Comparison of ENCODE assay signal across 1 cellular context in the genomic region with DNA sequence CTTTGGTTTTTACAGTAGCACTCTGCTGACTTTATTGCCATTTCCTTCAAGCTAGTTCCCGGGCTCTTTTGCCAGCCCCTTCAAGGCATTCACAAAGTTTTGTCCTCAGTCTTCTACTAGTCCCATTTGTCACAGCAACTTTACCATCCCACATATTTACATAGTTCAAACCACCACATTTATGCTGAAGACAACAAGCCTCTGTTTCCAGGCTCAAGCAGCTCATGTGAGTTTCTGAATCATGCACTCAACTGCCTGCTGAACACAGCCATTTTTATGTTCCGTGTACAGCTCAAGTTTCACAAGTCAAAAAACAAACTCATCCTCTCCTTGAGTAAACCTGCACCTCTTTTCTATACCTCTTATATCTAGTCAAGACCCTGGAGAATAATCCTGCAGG.
TF ChIP-seq lines count a peak whose summit lies in the region.

No MANE protein-coding gene starts in this region.

TF ChIP-seq in HepG2, 621 proteins besides CTCF, POLR2A, EP300 and RAD21:
- TF ChIP-seq RAD51 (IDR thresholded peaks at IDR 0.05; ENCODE audit: borderline replicate concordance) (no peak), ATM (IDR thresholded peaks at IDR 0.05; ENCODE audit: borderline replicate concordance) (no peak), KDM5A (IDR thresholded peaks at IDR 0.05; ENCODE audit: borderline replicate concordance, low read length) (no peak), ATF7-NPFF (CRISPR knock-in tag; IDR thresholded peaks at IDR 0.05; ENCODE audit: low read depth) (no peak), ZMAT3 (CRISPR knock-in tag; conservative IDR thresholded peaks at IDR 0.05) (no peak), ZNF20 (CRISPR knock-in tag; IDR thresholded peaks at IDR 0.05) (no peak)
- TF ChIP-seq, protein P1, sequence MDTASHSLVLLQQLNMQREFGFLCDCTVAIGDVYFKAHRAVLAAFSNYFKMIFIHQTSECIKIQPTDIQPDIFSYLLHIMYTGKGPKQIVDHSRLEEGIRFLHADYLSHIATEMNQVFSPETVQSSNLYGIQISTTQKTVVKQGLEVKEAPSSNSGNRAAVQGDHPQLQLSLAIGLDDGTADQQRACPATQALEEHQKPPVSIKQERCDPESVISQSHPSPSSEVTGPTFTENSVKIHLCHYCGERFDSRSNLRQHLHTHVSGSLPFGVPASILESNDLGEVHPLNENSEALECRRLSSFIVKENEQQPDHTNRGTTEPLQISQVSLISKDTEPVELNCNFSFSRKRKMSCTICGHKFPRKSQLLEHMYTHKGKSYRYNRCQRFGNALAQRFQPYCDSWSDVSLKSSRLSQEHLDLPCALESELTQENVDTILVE (CRISPR knock-in tag; IDR thresholded peaks at IDR 0.05): no peak
- TF ChIP-seq, protein P2, sequence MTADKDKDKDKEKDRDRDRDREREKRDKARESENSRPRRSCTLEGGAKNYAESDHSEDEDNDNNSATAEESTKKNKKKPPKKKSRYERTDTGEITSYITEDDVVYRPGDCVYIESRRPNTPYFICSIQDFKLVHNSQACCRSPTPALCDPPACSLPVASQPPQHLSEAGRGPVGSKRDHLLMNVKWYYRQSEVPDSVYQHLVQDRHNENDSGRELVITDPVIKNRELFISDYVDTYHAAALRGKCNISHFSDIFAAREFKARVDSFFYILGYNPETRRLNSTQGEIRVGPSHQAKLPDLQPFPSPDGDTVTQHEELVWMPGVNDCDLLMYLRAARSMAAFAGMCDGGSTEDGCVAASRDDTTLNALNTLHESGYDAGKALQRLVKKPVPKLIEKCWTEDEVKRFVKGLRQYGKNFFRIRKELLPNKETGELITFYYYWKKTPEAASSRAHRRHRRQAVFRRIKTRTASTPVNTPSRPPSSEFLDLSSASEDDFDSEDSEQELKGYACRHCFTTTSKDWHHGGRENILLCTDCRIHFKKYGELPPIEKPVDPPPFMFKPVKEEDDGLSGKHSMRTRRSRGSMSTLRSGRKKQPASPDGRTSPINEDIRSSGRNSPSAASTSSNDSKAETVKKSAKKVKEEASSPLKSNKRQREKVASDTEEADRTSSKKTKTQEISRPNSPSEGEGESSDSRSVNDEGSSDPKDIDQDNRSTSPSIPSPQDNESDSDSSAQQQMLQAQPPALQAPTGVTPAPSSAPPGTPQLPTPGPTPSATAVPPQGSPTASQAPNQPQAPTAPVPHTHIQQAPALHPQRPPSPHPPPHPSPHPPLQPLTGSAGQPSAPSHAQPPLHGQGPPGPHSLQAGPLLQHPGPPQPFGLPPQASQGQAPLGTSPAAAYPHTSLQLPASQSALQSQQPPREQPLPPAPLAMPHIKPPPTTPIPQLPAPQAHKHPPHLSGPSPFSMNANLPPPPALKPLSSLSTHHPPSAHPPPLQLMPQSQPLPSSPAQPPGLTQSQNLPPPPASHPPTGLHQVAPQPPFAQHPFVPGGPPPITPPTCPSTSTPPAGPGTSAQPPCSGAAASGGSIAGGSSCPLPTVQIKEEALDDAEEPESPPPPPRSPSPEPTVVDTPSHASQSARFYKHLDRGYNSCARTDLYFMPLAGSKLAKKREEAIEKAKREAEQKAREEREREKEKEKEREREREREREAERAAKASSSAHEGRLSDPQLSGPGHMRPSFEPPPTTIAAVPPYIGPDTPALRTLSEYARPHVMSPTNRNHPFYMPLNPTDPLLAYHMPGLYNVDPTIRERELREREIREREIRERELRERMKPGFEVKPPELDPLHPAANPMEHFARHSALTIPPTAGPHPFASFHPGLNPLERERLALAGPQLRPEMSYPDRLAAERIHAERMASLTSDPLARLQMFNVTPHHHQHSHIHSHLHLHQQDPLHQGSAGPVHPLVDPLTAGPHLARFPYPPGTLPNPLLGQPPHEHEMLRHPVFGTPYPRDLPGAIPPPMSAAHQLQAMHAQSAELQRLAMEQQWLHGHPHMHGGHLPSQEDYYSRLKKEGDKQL (CRISPR knock-in tag; IDR thresholded peaks at IDR 0.05; ENCODE audit: low read depth): no peak
